1 cellular context compared by ENCODE assay signal in genomic region chr6:33885121-33886057, GRCh38.
TF ChIP-seq lines count a peak whose summit lies in the region.

No MANE protein-coding gene starts in this region.

TF ChIP-seq in HEK293, 187 proteins besides CTCF, POLR2A, EP300 and RAD21 (continued from another document):
- no peak for TF ChIP-seq ZNF416 (tag by site-specific recombination; IDR thresholded peaks at IDR 0.05)
- TF ChIP-seq ZNF707 (tag by site-specific recombination; IDR thresholded peaks at IDR 0.05): no peak
- no peak for TF ChIP-seq ZNF423 (tag by site-specific recombination; IDR thresholded peaks at IDR 0.05)
- TF ChIP-seq, protein P1, sequence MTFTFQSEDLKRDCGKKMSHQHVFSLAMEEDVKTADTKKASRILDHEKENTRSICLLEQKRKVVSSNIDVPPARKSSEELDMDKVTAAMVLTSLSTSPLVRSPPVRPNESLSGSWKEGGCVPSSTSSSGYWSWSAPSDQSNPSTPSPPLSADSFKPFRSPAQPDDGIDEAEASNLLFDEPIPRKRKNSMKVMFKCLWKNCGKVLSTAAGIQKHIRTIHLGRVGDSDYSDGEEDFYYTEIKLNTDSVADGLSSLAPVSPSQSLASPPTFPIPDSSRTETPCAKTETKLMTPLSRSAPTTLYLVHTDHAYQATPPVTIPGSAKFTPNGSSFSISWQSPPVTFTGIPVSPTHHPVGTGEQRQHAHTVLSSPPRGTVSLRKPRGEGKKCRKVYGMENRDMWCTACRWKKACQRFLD (tag by site-specific recombination; IDR thresholded peaks at IDR 0.05): no peak
- no peak for TF ChIP-seq ZNF211 (tag by site-specific recombination; IDR thresholded peaks at IDR 0.05; ENCODE audit: low read depth)
